ENCODE assay signal across 19 cellular contexts in genomic region chr20:64184795-64185194, GRCh38. TPM values are rescaled to one million over a fixed set of nuclear protein-coding genes. Genes with fewer than 3 reads are reported as not detected.
"Had no signal": no experiment of that assay in that cellular context is flagged by ENCODE, and none has a peak within 500 bp of the region (broad histone marks: within the 10 kb centered on the region; RNA-seq: fewer than 3 reads in every experiment).

No MANE protein-coding gene starts in this region.

- H3K9ac ChIP-seq: parathyroid adenoma had no signal

- H3K36me3 ChIP-seq: cardiac muscle cell, esophagus squamous epithelium, sigmoid colon, thyroid gland had no signal

- H3K27ac Mint-ChIP-seq: nephron; stimulated activated naive B cell treated with anti-CD40 and anti-IgM and Interleukin-4, amounts not matched to agents 10 μg/mL and 1 μg/mL and 100 μg/mL, for 72 hours had no signal

- ATAC-seq: activated T-cell treated with anti-CD3 and anti-CD28 coated beads, Interleukin-2, amount 50 U/mL, for 4 hours; stimulated activated naive B cell treated with anti-CD40 and anti-IgM and Interleukin-4, amounts not matched to agents 10 μg/mL and 1 μg/mL and 100 μg/mL, for 72 hours had no signal

- H3K27ac ChIP-seq: cardiac muscle cell, esophagus squamous epithelium, parathyroid adenoma, sigmoid colon, thyroid gland had no signal

- DNase-seq: activated CD4-positive, alpha-beta T cell treated with anti-CD3 and anti-CD28 coated beads, Interleukin-2, amount 50 U/mL, for 48 hours; activated effector memory CD4-positive, alpha-beta T cell treated with anti-CD3 and anti-CD28 coated beads, Interleukin-2, amount 50 U/mL, for 16 hours; activated naive CD4-positive, alpha-beta T cell treated with anti-CD3 and anti-CD28 coated beads, Interleukin-2, amount 50 U/mL, for 16 hours; activated T-cell treated with anti-CD3 and anti-CD28 coated beads, Interleukin-2, amount 50 U/mL, for 4 hours; amniotic stem cell; dermis blood vessel endothelial cell; effector memory CD4-positive, alpha-beta T cell; esophagus squamous epithelium; mesendoderm; sigmoid colon; stimulated activated CD4-positive, alpha-beta T cell treated with anti-CD3 and anti-CD28 coated beads, Interleukin-4, amount 100 ng/mL, for 24 hours; stimulated activated naive B cell treated with anti-CD40 and anti-IgM and Interleukin-4, amounts not matched to agents 10 μg/mL and 1 μg/mL and 100 μg/mL, for 72 hours; SW 1271; thyroid gland had no signal

- H3K36me3 Mint-ChIP-seq: stimulated activated naive B cell treated with anti-CD40 and anti-IgM and Interleukin-4, amounts not matched to agents 10 μg/mL and 1 μg/mL and 100 μg/mL, for 72 hours had no signal

- H3K9me3 ChIP-seq: esophagus squamous epithelium, sigmoid colon, thyroid gland had no signal

- H3K4me3 ChIP-seq: cardiac muscle cell, esophagus squamous epithelium, sigmoid colon, thyroid gland had no signal

- H3K4me3 Mint-ChIP-seq: activated T-cell treated with anti-CD3 and anti-CD28 coated beads, Interleukin-2, amount 50 U/mL, for 4 hours; nephron; stimulated activated naive B cell treated with anti-CD40 and anti-IgM and Interleukin-4, amounts not matched to agents 10 μg/mL and 1 μg/mL and 100 μg/mL, for 72 hours had no signal

- H2AFZ ChIP-seq: parathyroid adenoma had no signal

- H3K4me1 Mint-ChIP-seq: stimulated activated naive B cell treated with anti-CD40 and anti-IgM and Interleukin-4, amounts not matched to agents 10 μg/mL and 1 μg/mL and 100 μg/mL, for 72 hours had no signal

- H3K4me1 ChIP-seq: esophagus squamous epithelium, sigmoid colon, thyroid gland had no signal

- H3K27me3 ChIP-seq: cardiac muscle cell, thyroid gland had no signal

RNA-seq across cellular contexts. Expression of gene MYT1, which starts 20.5 kb away (rescaled TPM):
- total RNA-seq: activated T-cell treated with anti-CD3 and anti-CD28 coated beads, Interleukin-2, amount 50 U/mL, for 4 hours; dermis blood vessel endothelial cell; esophagus squamous epithelium; subcutaneous adipose tissue; T-helper 2 cell treated with Interferon-gamma antibody and Interleukin-4, amounts not matched to agents 100 ng/mL and 5 ng/mL, for 36 hours had no signal
